ENCODE assay signal across 18 cellular contexts in the genomic region with DNA sequence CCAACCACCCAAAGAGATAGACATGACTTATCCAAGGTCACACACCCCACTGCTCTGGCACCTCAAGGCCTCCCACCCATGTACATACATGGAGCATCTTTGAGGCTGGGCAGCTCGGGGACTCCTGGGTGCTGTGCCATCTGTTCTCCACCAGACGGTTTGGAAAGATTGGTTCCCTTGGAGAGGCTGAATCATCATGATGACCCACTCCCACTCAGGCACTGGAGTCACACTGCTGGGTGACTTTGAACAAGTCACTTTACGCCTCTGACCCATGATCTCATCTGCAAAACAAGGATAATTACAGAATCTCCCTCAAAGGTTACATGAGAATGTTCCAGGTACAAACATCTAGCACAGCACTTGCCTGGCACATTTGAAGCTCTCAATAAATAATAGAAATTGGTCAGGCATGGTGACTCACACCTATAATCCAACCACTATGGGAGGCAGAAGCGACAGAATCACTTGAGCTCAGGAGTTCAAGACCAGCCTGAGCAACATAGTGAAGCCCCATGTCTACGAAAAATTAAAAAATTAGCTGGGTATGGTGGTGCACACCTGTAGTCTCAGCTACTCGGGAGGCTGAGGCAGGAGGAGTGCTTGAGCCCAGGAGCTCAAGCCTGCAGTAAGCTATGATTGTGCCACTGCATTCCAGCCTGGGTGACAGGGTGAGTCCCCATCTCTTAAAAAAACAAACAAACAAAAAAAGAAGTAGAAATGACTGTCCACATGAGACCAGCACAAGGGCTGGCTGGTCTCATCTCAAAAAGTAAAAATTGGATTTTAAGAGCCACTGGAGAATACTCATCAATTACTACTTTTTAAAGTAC.
A peak's percentile ranks its signal among the peaks of the same experiment; 100 is the strongest.
DNase-seq lines count a peak whose midpoint lies in the region; ATAC-seq and TF ChIP-seq lines count a peak whose summit lies in the region.
"Had no signal": no experiment of that assay in that cellular context is flagged by ENCODE, and none has a peak within 500 bp of the region (broad histone marks: within the 10 kb centered on the region; RNA-seq: fewer than 3 reads in every experiment).

No MANE protein-coding gene starts in this region.

- H3K4me3 ChIP-seq in coronary artery: no peak overlapping the region
- H3K4me3 ChIP-seq: SK-N-MC had no signal

- TF ChIP-seq CTCF in coronary artery (IDR thresholded peaks at IDR 0.05): no peak

- ATAC-seq in esophagus mucosa: no peak
- ATAC-seq: Right ventricle myocardium inferior had no signal

- H3K27ac ChIP-seq in coronary artery: no peak overlapping the region
- H3K27ac ChIP-seq: SK-N-MC had no signal

- peak; percentile 40 for DNase-seq in NCI-H1694 treated with DMSO at 0.1 percent for 48 hours (lab: John Stamatoyannopoulos, UW)
- no peak for DNase-seq in NCI-H1694 (lab: John Stamatoyannopoulos, UW)
- peak; percentile 100 for DNase-seq in DMS 273 treated with DMSO at 0.1 percent for 48 hours (lab: John Stamatoyannopoulos, UW)
- peak; percentile 48 for DNase-seq in RKO (ENCODE audit: low spot score)
- DNase-seq in coronary artery (ENCODE audit: low spot score): peak; percentile 14
- DNase-seq in NCI-H2227 treated with DMSO at 0.1 percent for 48 hours (lab: John Stamatoyannopoulos, UW): no peak
- no peak for DNase-seq in cerebellar nuclear complex (lab: John Stamatoyannopoulos, UW)
- DNase-seq: 8988T; CD4-positive, alpha-beta memory T cell; GDM1; HCEC 1CT; KG1; NCI-H187; NCI-H2107; NCI-H345 had no signal

Comparison
In these comparisons a context has a peak if more than half of its experiments do, and no peak if none do; other contexts are left out.
1. DNase-seq: peak in NCI-H1694 treated with DMSO at 0.1 percent for 48 hours (single experiment), DMS 273 treated with DMSO at 0.1 percent for 48 hours (single experiment), RKO (single experiment) and coronary artery (single experiment); none in NCI-H1694 (single experiment), NCI-H2227 treated with DMSO at 0.1 percent for 48 hours (single experiment) and cerebellar nuclear complex (0 of 2).